ENCODE assay signal across 8 cellular contexts in genomic region chr9:35790385-35791291, GRCh38. TPM values are rescaled to one million over a fixed set of nuclear protein-coding genes. Genes with fewer than 3 reads are reported as not detected.
DNase-seq lines count a peak whose midpoint lies in the region; ATAC-seq and TF ChIP-seq lines count a peak whose summit lies in the region.

No MANE protein-coding gene starts in this region.

- TF ChIP-seq CTCF in tibial nerve (IDR thresholded peaks at IDR 0.05) = peak; percentile 82 to 91 (median 87)

- peaks cover 4% of the 10 kb centered on the region; the same call in 1 of the 2 replicates for H3K4me1 ChIP-seq in SJCRH30
- H3K4me1 ChIP-seq in tibial nerve = peaks cover 0 to 49% (median 26%) of the 10 kb centered on the region in 4 donors

- TF ChIP-seq POLR2A in tibial nerve (IDR thresholded peaks at IDR 0.05) = no peak

- no peaks in the 10 kb centered on the region for H3K9me3 ChIP-seq in SJCRH30 (replicated peaks)
- H3K9me3 ChIP-seq in tibial nerve = no peaks in the 10 kb centered on the region

- no peaks in the 10 kb centered on the region for H3K27me3 ChIP-seq in SJCRH30
- H3K27me3 ChIP-seq in tibial nerve = no peaks in the 10 kb centered on the region

- WGBS in tibial nerve, 2 donors = 31 to 33% methylated on average over 37 of the region's 37 CpGs

- H3K4me3 ChIP-seq in SJCRH30 = no peak overlapping the region
- H3K4me3 ChIP-seq in tibial nerve = peak overlapping the region; percentile 30 to 69 (median 46)

- H3K27ac ChIP-seq in SJCRH30 (no peak overlapping the region), tibial nerve (peak overlapping the region; percentile 52 to 91 (median 70))

- no peak for TF ChIP-seq EP300 in tibial nerve (IDR thresholded peaks at IDR 0.05)

- DNase-seq in GDM1 (lab: John Stamatoyannopoulos, UW) = peak; percentile 25
- peak; percentile 58 for DNase-seq in LoVo (ENCODE audit: low spot score)
- peak; percentile 66 to 83 for DNase-seq in SJCRH30
- DNase-seq in activated naive CD4-positive, alpha-beta T cell treated with anti-CD3 and anti-CD28 coated beads, Interleukin-2, amount 50 U/mL, for 16 hours = peak; percentile 44
- peak; percentile 74 for DNase-seq in globus pallidus (ENCODE audit: low spot score)
- peak; percentile 75 for DNase-seq in occipital lobe (lab: John Stamatoyannopoulos, UW)
- DNase-seq in tibial nerve (ENCODE audit: low spot score in 2 of 2) = peak; percentile 45 to 78

- H3K36me3 ChIP-seq in SJCRH30 (no peaks in the 10 kb centered on the region), tibial nerve (no peaks in the 10 kb centered on the region)

- no peak for ATAC-seq in GM21737 (IDR thresholded peaks at IDR 0.05; ENCODE audit: unreplicated experiment)

RNA-seq across cellular contexts. Expression of gene NPR2, which starts 0.8 kb away (rescaled TPM):
- total RNA-seq in SJCRH30 (2014; rRNA removed; shearing (Covaris generic)) = 0.24 and 0.41 TPM in 2 replicates
- total RNA-seq in occipital lobe (11.2 TPM), tibial nerve (10 to 100 TPM; 26.3 to 36.0 (median 32.4) TPM)

RNA-seq across cellular contexts. Expression of gene SPAG8, which starts 21.4 kb away (rescaled TPM):
- total RNA-seq in SJCRH30 (2014; rRNA removed; shearing (Covaris generic)) = 0.20 and 0.63 TPM in 2 replicates
- total RNA-seq in occipital lobe (4.7 TPM), tibial nerve (1 to 10 TPM; 2.6 to 4.0 (median 3.5) TPM)

RNA-seq across cellular contexts. Expression of gene HINT2, which starts 24.2 kb away (rescaled TPM):
- total RNA-seq in SJCRH30 (2014; rRNA removed; shearing (Covaris generic)) = 21.3 and 28.2 TPM in 2 replicates
- total RNA-seq in occipital lobe = 7.0 TPM
- total RNA-seq in tibial nerve = 10 to 100 TPM; 21.0 to 74.3 (median 35.9) TPM

RNA-seq across cellular contexts. Expression of gene MSMP, which starts 36.6 kb away (rescaled TPM):
- not detected in 2 replicates for total RNA-seq in SJCRH30 (2014; rRNA removed; shearing (Covaris generic))
- total RNA-seq in occipital lobe = not detected
- not detected for total RNA-seq in tibial nerve

RNA-seq across cellular contexts. Expression of gene FAM221B, which starts 37.9 kb away (rescaled TPM):
- not detected in 2 replicates for total RNA-seq in SJCRH30 (2014; rRNA removed; shearing (Covaris generic))
- total RNA-seq in occipital lobe = not detected
- not detected for total RNA-seq in tibial nerve

Comparison
In these comparisons a context has a peak if more than half of its experiments do, and no peak if none do; other contexts are left out.
1. DNase-seq: peak in every context shown above with its lines; median percentile 75 in occipital lobe; 74 in SJCRH30; 74 in globus pallidus; 62 in tibial nerve; 58 in LoVo; 44 in activated naive CD4-positive, alpha-beta T cell treated with anti-CD3 and anti-CD28 coated beads, Interleukin-2, amount 50 U/mL, for 16 hours; 25 in GDM1.